In the genomic region with DNA sequence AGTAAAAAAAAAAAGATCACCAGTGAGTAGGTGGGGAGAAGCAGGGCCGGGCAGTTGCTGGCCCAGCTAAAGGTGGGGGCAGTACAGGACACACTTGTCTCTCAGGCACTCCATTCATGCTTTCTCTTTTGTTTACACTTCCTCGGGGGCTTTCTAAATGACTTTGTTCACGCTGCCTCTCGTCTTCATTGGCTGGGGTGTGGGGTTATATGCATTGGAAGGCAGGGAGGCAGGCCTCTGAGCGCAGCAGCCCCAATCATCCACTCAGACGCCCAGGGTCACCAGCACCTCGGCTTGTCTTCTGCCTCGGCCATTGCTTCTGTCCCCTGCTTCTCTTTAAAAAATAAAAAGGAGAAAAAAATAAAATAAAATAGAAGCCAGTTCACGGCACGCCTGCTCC, we compare ENCODE assay signal across 8 cellular contexts. TPM values are rescaled to one million over a fixed set of nuclear protein-coding genes. Genes with fewer than 3 reads are reported as not detected.
DNase-seq lines count a peak whose midpoint lies in the region; ATAC-seq and TF ChIP-seq lines count a peak whose summit lies in the region.

No MANE protein-coding gene starts in this region.

- H3K4me3 ChIP-seq in HUES64 (ENCODE audit: low read length) (peak overlapping the region; percentile 63), fibroblast of lung (replicated peaks in 1 of 4; ENCODE audit: control extremely low read depth in 1 of 4, insufficient read depth in 1 of 4, low read depth in 3 of 4, low read length in 4 of 4) (peak overlapping the region; percentile 52 to 78 (median 68)), osteoblast (ENCODE audit: insufficient read depth, low read length) (peak overlapping the region; percentile 86)

- H4K20me1 ChIP-seq in fibroblast of lung (ENCODE audit: control insufficient read depth, extremely low read depth, insufficient read depth, low read length), result no peaks in the 10 kb centered on the region
- no peaks in the 10 kb centered on the region for H4K20me1 ChIP-seq in osteoblast (ENCODE audit: insufficient read depth, low read length)

- intact Hi-C loops in CD14-positive monocyte (cut with micrococcal nuclease), result loop anchor here (2.0 to 10.0 kb wide), 3 partner anchors 77 to 407 kb away; a partner anchor contains a TSS

- H3K9ac ChIP-seq in HUES64 (ENCODE audit: low read depth, low read length) (no peak overlapping the region), fibroblast of lung (ENCODE audit: insufficient read depth, low read length) (peak overlapping the region; percentile 21)

- POLR2A ChIA-PET in activated CD4-positive, alpha-beta T cell treated with anti-CD3 and anti-CD28 coated beads, Interleukin-2, amount 10 ng/mL, durations not matched to agents 7 days and 5 days (lab: Charles Lee), result interaction anchor here (0.7 kb wide), 1 partner anchor 272 kb away, joined by 3 read pairs; no protein-coding TSS in a partner anchor

- CTCF ChIA-PET in activated CD4-positive, alpha-beta T cell treated with anti-CD3 and anti-CD28 coated beads, Interleukin-2, amount 10 ng/mL, durations not matched to agents 7 days and 5 days (lab: Charles Lee), result interaction anchor here (0.7 to 5.7 kb wide), 10 partner anchors 8 to 321 kb away, joined by 3 to 38 read pairs (median 6); a partner anchor contains a TSS

- H3K79me2 ChIP-seq in fibroblast of lung (ENCODE audit: control insufficient read depth, insufficient read depth, low read length) (no peaks in the 10 kb centered on the region), osteoblast (ENCODE audit: insufficient read depth, low read length) (peaks cover 8% of the 10 kb centered on the region)

- no peaks in the 10 kb centered on the region for H3K36me3 ChIP-seq in HUES64 (ENCODE audit: insufficient read depth, low read length)
- H3K36me3 ChIP-seq in fibroblast of lung (ENCODE audit: control insufficient read depth, insufficient read depth, low read length), result no peaks in the 10 kb centered on the region
- H3K36me3 ChIP-seq in osteoblast (ENCODE audit: insufficient read depth, low read length), result no peaks in the 10 kb centered on the region

- H3K9me3 Mint-ChIP-seq in CD14-positive monocyte, result peaks cover 0 to 2% (median 0%) of the 10 kb centered on the region in 7 donors
- no peaks in the 10 kb centered on the region for H3K9me3 Mint-ChIP-seq in activated CD4-positive, alpha-beta T cell treated with anti-CD3 and anti-CD28 coated beads, Interleukin-2, amount 10 ng/mL, durations not matched to agents 7 days and 5 days

- H3K27me3 ChIP-seq in HUES64 (ENCODE audit: insufficient read depth, low read length) (peaks cover 31% of the 10 kb centered on the region), fibroblast of lung (ENCODE audit: control insufficient read depth, insufficient read depth, low read length) (no peaks in the 10 kb centered on the region), osteoblast (ENCODE audit: insufficient read depth, low read length) (no peaks in the 10 kb centered on the region)

- H3K4me1 Mint-ChIP-seq in CD14-positive monocyte, result peaks cover 41% of the 10 kb centered on the region
- peaks cover 57% of the 10 kb centered on the region for H3K4me1 Mint-ChIP-seq in activated CD4-positive, alpha-beta T cell treated with anti-CD3 and anti-CD28 coated beads, Interleukin-2, amount 10 ng/mL, durations not matched to agents 7 days and 5 days

- H3K27ac ChIP-seq in HUES64 (ENCODE audit: low read depth, low read length), result no peak overlapping the region
- peak overlapping the region; percentile 82 for H3K27ac ChIP-seq in fibroblast of lung (ENCODE audit: insufficient read depth, low read length)
- peak overlapping the region; percentile 85 for H3K27ac ChIP-seq in osteoblast (ENCODE audit: low read depth, low read length)

- H2AFZ ChIP-seq in fibroblast of lung (ENCODE audit: low read length) (peak overlapping the region; percentile 58), osteoblast (ENCODE audit: low read length) (peak overlapping the region; percentile 70)

- TF ChIP-seq CTCF in CD14-positive monocyte (IDR thresholded peaks at IDR 0.05) (no peak), fibroblast of lung (conservative IDR thresholded peaks at IDR 0.05 in 1 of 2, IDR thresholded peaks at IDR 0.05 in 1 of 2; ENCODE audit: low read depth in 1 of 2, low read length in 2 of 2) (no peak), osteoblast (IDR thresholded peaks at IDR 0.05; ENCODE audit: extremely low read depth, low read depth, low read length) (no peak)

- peak overlapping the region; percentile 92 to 98 for H3K4me3 Mint-ChIP-seq in CD14-positive monocyte
- peak overlapping the region; percentile 72 for H3K4me3 Mint-ChIP-seq in activated CD4-positive, alpha-beta T cell treated with anti-CD3 and anti-CD28 coated beads, Interleukin-2, amount 10 ng/mL, durations not matched to agents 7 days and 5 days

- peak overlapping the region in 2 of 7 donors; percentile 74 to 89 for H3K27ac Mint-ChIP-seq in CD14-positive monocyte
- H3K27ac Mint-ChIP-seq in activated CD4-positive, alpha-beta T cell treated with anti-CD3 and anti-CD28 coated beads, Interleukin-2, amount 10 ng/mL, durations not matched to agents 7 days and 5 days, result peak overlapping the region; percentile 82

- peaks cover 17 to 41% (median 24%) of the 10 kb centered on the region in 3 donors for H3K27me3 Mint-ChIP-seq in CD14-positive monocyte (ENCODE audit: low read depth in 3 of 3)
- H3K27me3 Mint-ChIP-seq in activated CD4-positive, alpha-beta T cell treated with anti-CD3 and anti-CD28 coated beads, Interleukin-2, amount 10 ng/mL, durations not matched to agents 7 days and 5 days, result peaks cover 6% of the 10 kb centered on the region

- H3K4me1 ChIP-seq in HUES64 (ENCODE audit: insufficient read depth, low read length), result peaks cover 20% of the 10 kb centered on the region
- H3K4me1 ChIP-seq in fibroblast of lung (ENCODE audit: control insufficient read depth, extremely low read depth, insufficient read depth, low read length), result peaks cover 26% of the 10 kb centered on the region
- peaks cover 39% of the 10 kb centered on the region for H3K4me1 ChIP-seq in osteoblast (ENCODE audit: insufficient read depth, low read length)

- ATAC-seq in GM19043 (IDR thresholded peaks at IDR 0.05; ENCODE audit: low read depth, unreplicated experiment), result peak; percentile 48

- DNase-seq in CD14-positive monocyte (ENCODE audit: low spot score) (no peak), fibroblast of lung (ENCODE audit: low read depth in 2 of 2) (peak in 1 of 2 donors; percentile 35), osteoblast (ENCODE audit: insufficient read length, low spot score, missing footprints) (peak; percentile 88), D341Med (ENCODE audit: low spot score) (no peak)
- DNase-seq in activated CD4-positive, alpha-beta T cell treated with anti-CD3 and anti-CD28 coated beads, Interleukin-2, amount 10 ng/mL, durations not matched to agents 7 days and 5 days, result peak; percentile 35
- DNase-seq in NK-92 treated with Interleukin-12 subunit alpha and Interleukin-12 subunit beta, amount 100 ng/mL, for 24 hours (lab: John Stamatoyannopoulos, UW), result no peak

- H3K4me2 ChIP-seq in fibroblast of lung (ENCODE audit: extremely low read depth, insufficient read depth, low read length) (peak overlapping the region; percentile 88), osteoblast (ENCODE audit: insufficient read depth, low read length) (peak overlapping the region; percentile 94)

- WGBS in HUES64, result 3% methylated on average over 8 of the region's 10 CpGs

- H3K9me3 ChIP-seq in HUES64 (ENCODE audit: insufficient read depth, low read depth, low read length) (no peaks in the 10 kb centered on the region), fibroblast of lung (ENCODE audit: control insufficient read depth, insufficient read depth, low read depth, low read length) (no peaks in the 10 kb centered on the region), osteoblast (ENCODE audit: low read depth, low read length) (no peaks in the 10 kb centered on the region)

- H3K36me3 Mint-ChIP-seq in CD14-positive monocyte, result peaks cover 0 to 1% of the 10 kb centered on the region in 2 donors
- H3K36me3 Mint-ChIP-seq in activated CD4-positive, alpha-beta T cell treated with anti-CD3 and anti-CD28 coated beads, Interleukin-2, amount 10 ng/mL, durations not matched to agents 7 days and 5 days (ENCODE audit: low read depth), result no peaks in the 10 kb centered on the region

RNA-seq across cellular contexts. Expression of a gene that starts 0.4 kb away (rescaled TPM):
- polyA plus RNA-seq in CD14-positive monocyte, result under 1 TPM in 1 of 2 donors, not detected in 1; 0.07 TPM
- 1.4 TPM for polyA plus RNA-seq in HUES64 (2013, experiment 1 of 2)
- 0.82 TPM for polyA plus RNA-seq in HUES64 (2013, experiment 2 of 2)
- total RNA-seq in activated CD4-positive, alpha-beta T cell treated with anti-CD3 and anti-CD28 coated beads, Interleukin-2, amount 10 ng/mL, durations not matched to agents 7 days and 5 days, result 1 to 10 TPM; 1.5 to 1.9 TPM
- 5.9 and 10.5 TPM in 2 replicates for total RNA-seq in fibroblast of lung
- 7.8 and 30.8 TPM in 2 replicates for polyA plus RNA-seq in fibroblast of lung
- polyA plus RNA-seq in fibroblast of lung (2012), result 5.0 and 19.4 TPM in 2 replicates
- polyA minus RNA-seq in fibroblast of lung (ENCODE audit: low replicate concordance), result 13.9 and 44.3 TPM in 2 replicates
- 11.6 and 16.5 TPM in 2 replicates for total RNA-seq in osteoblast

RNA-seq across cellular contexts. Expression of a gene that starts 4.1 kb away (rescaled TPM):
- polyA plus RNA-seq in CD14-positive monocyte (10 to 100 TPM; 10.5 to 12.4 TPM), fibroblast of lung (41.2 and 54.9 TPM in 2 replicates)
- polyA plus RNA-seq in HUES64 (2013, experiment 1 of 2), result 20.7 TPM
- 23.6 TPM for polyA plus RNA-seq in HUES64 (2013, experiment 2 of 2)
- 1 to 10 TPM; 4.5 TPM for total RNA-seq in activated CD4-positive, alpha-beta T cell treated with anti-CD3 and anti-CD28 coated beads, Interleukin-2, amount 10 ng/mL, durations not matched to agents 7 days and 5 days
- total RNA-seq in fibroblast of lung (28.8 and 35.2 TPM in 2 replicates), osteoblast (25.6 and 32.6 TPM in 2 replicates)
- polyA plus RNA-seq in fibroblast of lung (2012), result 40.7 and 58.6 TPM in 2 replicates
- polyA minus RNA-seq in fibroblast of lung (ENCODE audit: low replicate concordance), result 15.2 and 23.1 TPM in 2 replicates

Comparison
In these comparisons a context has a peak if more than half of its experiments do, and no peak if none do; other contexts are left out.
1. DNase-seq: peak in activated CD4-positive, alpha-beta T cell treated with anti-CD3 and anti-CD28 coated beads, Interleukin-2, amount 10 ng/mL, durations not matched to agents 7 days and 5 days (single experiment) and osteoblast (single experiment); none in CD14-positive monocyte (single experiment), D341Med (single experiment) and NK-92 treated with Interleukin-12 subunit alpha and Interleukin-12 subunit beta, amount 100 ng/mL, for 24 hours (single experiment).
2. Peak in every context shown above with its lines, with median percentiles within 50 percentile points of each other: H3K4me3 ChIP-seq.